Comparison of ENCODE assay signal across 1 cellular context in the genomic region with DNA sequence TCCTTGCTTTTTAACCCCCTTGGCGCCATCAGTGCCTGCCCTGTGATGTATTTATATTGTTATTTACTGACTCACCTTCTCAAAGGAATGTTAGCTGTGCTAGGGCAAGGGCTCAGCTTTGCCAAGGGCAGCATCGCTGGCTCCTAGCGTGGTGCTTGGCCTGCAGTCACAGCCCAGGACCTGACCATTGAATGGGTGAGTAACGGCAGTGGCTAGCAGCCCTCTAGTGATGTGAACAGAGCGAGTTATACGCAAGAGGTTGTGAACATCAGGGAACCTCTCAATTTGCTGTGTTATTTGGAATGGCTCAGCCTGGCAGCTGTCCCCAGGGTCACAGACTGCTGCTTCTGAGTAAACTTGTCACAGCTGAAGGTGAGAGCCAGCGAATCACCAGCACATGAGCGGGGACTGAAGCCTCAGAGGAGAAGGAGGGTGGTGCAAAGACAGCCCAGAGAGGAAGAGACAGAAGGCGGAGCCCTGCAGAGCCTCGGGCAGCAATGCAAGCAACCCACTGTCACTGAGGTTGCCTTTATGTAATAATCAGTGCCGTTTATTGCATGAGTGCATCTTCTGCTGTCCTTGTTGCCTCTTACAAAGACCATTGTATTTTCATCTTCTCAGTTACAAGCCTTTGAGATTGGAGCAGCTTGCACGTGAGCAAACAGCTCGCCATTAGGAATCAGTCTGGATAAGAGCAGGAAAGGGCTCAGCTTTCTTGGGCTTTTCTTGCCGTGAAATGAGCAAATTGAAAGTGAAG.
TF ChIP-seq lines count a peak whose summit lies in the region.

No MANE protein-coding gene starts in this region.

TF ChIP-seq in WTC11, 78 proteins besides CTCF, POLR2A, EP300 and RAD21:
- TF ChIP-seq ZNF281 (CRISPR knock-in tag; IDR thresholded peaks at IDR 0.05) (no peak), TEAD1 (CRISPR knock-in tag; IDR thresholded peaks at IDR 0.05) (no peak), AFF4 (CRISPR knock-in tag; IDR thresholded peaks at IDR 0.05; ENCODE audit: borderline replicate concordance) (no peak), FOXK1 (CRISPR knock-in tag; IDR thresholded peaks at IDR 0.05) (no peak), ERG (CRISPR knock-in tag; IDR thresholded peaks at IDR 0.05) (no peak), CDX4 (CRISPR knock-in tag; IDR thresholded peaks at IDR 0.05; ENCODE audit: borderline replicate concordance) (no peak), ZNF232 (CRISPR knock-in tag; IDR thresholded peaks at IDR 0.05) (no peak), NFYB (CRISPR knock-in tag; conservative IDR thresholded peaks at IDR 0.05; ENCODE audit: low read depth) (no peak), MYBL2 (CRISPR knock-in tag; IDR thresholded peaks at IDR 0.05) (no peak), JAZF1 (CRISPR knock-in tag; IDR thresholded peaks at IDR 0.05) (no peak), NR1H2 (CRISPR knock-in tag; IDR thresholded peaks at IDR 0.05) (no peak), MAX (CRISPR knock-in tag; IDR thresholded peaks at IDR 0.05) (no peak), RELA (CRISPR knock-in tag; IDR thresholded peaks at IDR 0.05; ENCODE audit: borderline replicate concordance) (no peak), ZNF138 (CRISPR knock-in tag; conservative IDR thresholded peaks at IDR 0.05) (no peak), ZNF263 (CRISPR knock-in tag; IDR thresholded peaks at IDR 0.05; ENCODE audit: low read depth) (no peak)
- TF ChIP-seq, protein P1, sequence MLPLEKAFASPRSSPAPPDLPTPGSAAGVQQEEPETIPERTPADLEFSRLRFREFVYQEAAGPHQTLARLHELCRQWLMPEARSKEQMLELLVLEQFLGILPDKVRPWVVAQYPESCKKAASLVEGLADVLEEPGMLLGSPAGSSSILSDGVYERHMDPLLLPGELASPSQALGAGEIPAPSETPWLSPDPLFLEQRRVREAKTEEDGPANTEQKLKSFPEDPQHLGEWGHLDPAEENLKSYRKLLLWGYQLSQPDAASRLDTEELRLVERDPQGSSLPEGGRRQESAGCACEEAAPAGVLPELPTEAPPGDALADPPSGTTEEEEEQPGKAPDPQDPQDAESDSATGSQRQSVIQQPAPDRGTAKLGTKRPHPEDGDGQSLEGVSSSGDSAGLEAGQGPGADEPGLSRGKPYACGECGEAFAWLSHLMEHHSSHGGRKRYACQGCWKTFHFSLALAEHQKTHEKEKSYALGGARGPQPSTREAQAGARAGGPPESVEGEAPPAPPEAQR (CRISPR knock-in tag; IDR thresholded peaks at IDR 0.05), result no peak
- TF ChIP-seq, protein P2, sequence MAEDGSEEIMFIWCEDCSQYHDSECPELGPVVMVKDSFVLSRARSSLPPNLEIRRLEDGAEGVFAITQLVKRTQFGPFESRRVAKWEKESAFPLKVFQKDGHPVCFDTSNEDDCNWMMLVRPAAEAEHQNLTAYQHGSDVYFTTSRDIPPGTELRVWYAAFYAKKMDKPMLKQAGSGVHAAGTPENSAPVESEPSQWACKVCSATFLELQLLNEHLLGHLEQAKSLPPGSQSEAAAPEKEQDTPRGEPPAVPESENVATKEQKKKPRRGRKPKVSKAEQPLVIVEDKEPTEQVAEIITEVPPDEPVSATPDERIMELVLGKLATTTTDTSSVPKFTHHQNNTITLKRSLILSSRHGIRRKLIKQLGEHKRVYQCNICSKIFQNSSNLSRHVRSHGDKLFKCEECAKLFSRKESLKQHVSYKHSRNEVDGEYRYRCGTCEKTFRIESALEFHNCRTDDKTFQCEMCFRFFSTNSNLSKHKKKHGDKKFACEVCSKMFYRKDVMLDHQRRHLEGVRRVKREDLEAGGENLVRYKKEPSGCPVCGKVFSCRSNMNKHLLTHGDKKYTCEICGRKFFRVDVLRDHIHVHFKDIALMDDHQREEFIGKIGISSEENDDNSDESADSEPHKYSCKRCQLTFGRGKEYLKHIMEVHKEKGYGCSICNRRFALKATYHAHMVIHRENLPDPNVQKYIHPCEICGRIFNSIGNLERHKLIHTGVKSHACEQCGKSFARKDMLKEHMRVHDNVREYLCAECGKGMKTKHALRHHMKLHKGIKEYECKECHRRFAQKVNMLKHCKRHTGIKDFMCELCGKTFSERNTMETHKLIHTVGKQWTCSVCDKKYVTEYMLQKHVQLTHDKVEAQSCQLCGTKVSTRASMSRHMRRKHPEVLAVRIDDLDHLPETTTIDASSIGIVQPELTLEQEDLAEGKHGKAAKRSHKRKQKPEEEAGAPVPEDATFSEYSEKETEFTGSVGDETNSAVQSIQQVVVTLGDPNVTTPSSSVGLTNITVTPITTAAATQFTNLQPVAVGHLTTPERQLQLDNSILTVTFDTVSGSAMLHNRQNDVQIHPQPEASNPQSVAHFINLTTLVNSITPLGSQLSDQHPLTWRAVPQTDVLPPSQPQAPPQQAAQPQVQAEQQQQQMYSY (CRISPR knock-in tag; IDR thresholded peaks at IDR 0.05), result no peak
